In genomic region chr10:110200518-110200917, GRCh38 we compare ENCODE assay signal across 1 cellular context.
A peak's percentile ranks its signal among the peaks of the same experiment; 100 is the strongest.
TF ChIP-seq lines count a peak whose summit lies in the region.

No MANE protein-coding gene starts in this region.

TF ChIP-seq in K562, 482 proteins besides CTCF, POLR2A, EP300 and RAD21 (continued from another document):
- 0 out of 2 replicates have a peak, but pooled peaks have one; percentile 47 for TF ChIP-seq ATF3 (IDR thresholded peaks at IDR 0.05)
- no peak for TF ChIP-seq ATF3 (CRISPR knock-in tag; conservative IDR thresholded peaks at IDR 0.05)
- TF ChIP-seq CEBPB (tag; IDR thresholded peaks at IDR 0.05), result 0 out of 2 replicates have a peak, but pooled peaks have one; percentile 9
- no peak for TF ChIP-seq TAL1 (IDR thresholded peaks at IDR 0.05)
